Comparison of ENCODE assay signal across 8 cellular contexts in the genomic region with DNA sequence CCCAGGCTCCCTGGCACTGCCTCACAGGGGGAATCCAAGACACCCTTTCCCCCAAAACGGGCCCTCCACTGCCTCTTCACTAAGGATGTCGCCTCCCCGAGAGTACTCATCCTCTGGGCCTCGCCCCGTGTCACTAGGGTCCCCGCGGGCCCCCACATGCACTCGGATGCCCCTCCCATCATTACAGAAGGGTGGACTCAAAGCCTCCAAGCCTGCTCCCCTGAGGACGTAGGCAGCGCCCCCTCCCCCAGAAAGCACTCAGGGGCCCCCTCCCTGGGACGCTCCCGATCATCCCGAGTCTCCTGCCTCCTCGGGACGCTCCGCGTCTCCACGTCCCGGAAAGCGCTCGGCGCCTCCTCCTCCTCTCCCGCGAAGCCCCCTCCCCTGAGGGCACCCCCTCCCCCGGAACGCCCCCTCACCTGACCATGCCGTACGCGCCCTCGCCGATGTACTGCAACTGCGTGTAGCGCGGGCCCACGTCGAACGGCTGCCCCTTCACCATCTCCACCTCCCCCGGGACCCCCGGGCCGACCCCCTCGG. TPM values are rescaled to one million over a fixed set of nuclear protein-coding genes. Genes with fewer than 3 reads are reported as not detected.
DNase-seq lines count a peak whose midpoint lies in the region; ATAC-seq and TF ChIP-seq lines count a peak whose summit lies in the region.

No MANE protein-coding gene starts in this region.

- H4K8ac ChIP-seq in neuronal stem cell (ENCODE audit: low read depth, low read length) = no peak overlapping the region

- H3K9me3 ChIP-seq in fibroblast of lung (ENCODE audit: control insufficient read depth, insufficient read depth, low read depth, low read length) = no peaks in the 10 kb centered on the region
- no peaks in the 10 kb centered on the region for H3K9me3 ChIP-seq in neuronal stem cell (replicated peaks in 1 of 2; ENCODE audit: control insufficient read depth in 2 of 2, insufficient read depth in 1 of 2, low read depth in 1 of 2, low read length in 2 of 2)

- H3K27me3 ChIP-seq in fibroblast of lung (ENCODE audit: control insufficient read depth, insufficient read depth, low read length) = no peaks in the 10 kb centered on the region
- H3K27me3 ChIP-seq in neuronal stem cell (ENCODE audit: control insufficient read depth in 3 of 3, insufficient read depth in 3 of 3, low read depth in 1 of 3, low read length in 3 of 3) = no peaks in the 10 kb centered on the region
- no peaks in the 10 kb centered on the region for H3K27me3 ChIP-seq in foreskin keratinocyte

- peak overlapping the region; percentile 93 for H3K23ac ChIP-seq in neuronal stem cell (ENCODE audit: low read depth, low read length, poor library complexity)

- TF ChIP-seq CTCF in fibroblast of lung (conservative IDR thresholded peaks at IDR 0.05 in 1 of 2, IDR thresholded peaks at IDR 0.05 in 1 of 2; ENCODE audit: low read depth in 1 of 2, low read length in 2 of 2) (no peak), foreskin keratinocyte (conservative IDR thresholded peaks at IDR 0.05) (no peak)

- H4K91ac ChIP-seq in neuronal stem cell (ENCODE audit: low read depth, low read length, poor library complexity) = peak overlapping the region; percentile 92

- H3K4me1 ChIP-seq in fibroblast of lung (ENCODE audit: control insufficient read depth, extremely low read depth, insufficient read depth, low read length) (peaks cover 7% of the 10 kb centered on the region), neuronal stem cell (ENCODE audit: control insufficient read depth in 2 of 2, insufficient read depth in 1 of 2, low read depth in 1 of 2, low read length in 2 of 2) (peaks cover 4 to 7% of the 10 kb centered on the region in 2 donors), foreskin keratinocyte (no peaks in the 10 kb centered on the region)

- H3K27ac ChIP-seq in fibroblast of lung (ENCODE audit: insufficient read depth, low read length) (peak overlapping the region; percentile 81), neuronal stem cell (replicated peaks; ENCODE audit: low read length) (peak overlapping the region; percentile 25), foreskin keratinocyte (no peak overlapping the region)

- H2AFZ ChIP-seq in fibroblast of lung (ENCODE audit: low read length) (no peak overlapping the region), neuronal stem cell (ENCODE audit: low read length) (peak overlapping the region; percentile 99)

- H2BK12ac ChIP-seq in neuronal stem cell (ENCODE audit: low read length) = peak overlapping the region; percentile 58

- peaks cover 10% of the 10 kb centered on the region for H3K79me1 ChIP-seq in neuronal stem cell (ENCODE audit: low read depth, low read length)

- peak overlapping the region; percentile 67 for H2BK120ac ChIP-seq in neuronal stem cell (ENCODE audit: low read depth, low read length)

- no peak for ATAC-seq in foreskin keratinocyte
- no peak for ATAC-seq in GM18511 (IDR thresholded peaks at IDR 0.05; ENCODE audit: unreplicated experiment)

- H3K36me3 ChIP-seq in fibroblast of lung (ENCODE audit: control insufficient read depth, insufficient read depth, low read length) = peaks cover 4% of the 10 kb centered on the region
- H3K36me3 ChIP-seq in neuronal stem cell (replicated peaks in 1 of 2; ENCODE audit: control insufficient read depth in 2 of 2, insufficient read depth in 2 of 2, low read length in 2 of 2) = peaks cover 10 to 25% of the 10 kb centered on the region in 2 donors

- H2BK5ac ChIP-seq in neuronal stem cell (ENCODE audit: low read length) = peak overlapping the region; percentile 98

- H3K18ac ChIP-seq in neuronal stem cell (ENCODE audit: low read length) = peak overlapping the region; percentile 98

- peak overlapping the region; percentile 92 for H2BK15ac ChIP-seq in neuronal stem cell (ENCODE audit: low read length)

- H3K79me2 ChIP-seq in fibroblast of lung (ENCODE audit: control insufficient read depth, insufficient read depth, low read length) = peaks cover 5% of the 10 kb centered on the region

- WGBS in neuronal stem cell (ENCODE audit: extremely low coverage in 2 of 2, insufficient read length in 2 of 2, insufficient replicate concordance in 1 of 2), 2 donors = no CpG with 5 or more reads among the region's 41 CpGs

- H3K4me3 ChIP-seq in fibroblast of lung (replicated peaks in 1 of 4; ENCODE audit: control extremely low read depth in 1 of 4, insufficient read depth in 1 of 4, low read depth in 3 of 4, low read length in 4 of 4) = peak overlapping the region; percentile 61 to 87 (median 76)
- peak overlapping the region; percentile 76 to 86 for H3K4me3 ChIP-seq in neuronal stem cell (ENCODE audit: low read length in 2 of 2)

- H2AK5ac ChIP-seq in neuronal stem cell (ENCODE audit: low read depth, low read length) = peak overlapping the region; percentile 95

- DNase-seq in stimulated activated CD4-positive, alpha-beta T cell treated with anti-CD3 and anti-CD28 coated beads, Interleukin-4, amount 100 ng/mL, for 24 hours = peak; percentile 22
- no peak for DNase-seq in stimulated activated CD4-positive, alpha-beta T cell treated with anti-CD3 and anti-CD28 coated beads, Interleukin-4, amount 100 ng/mL, for 4 hours
- peak; percentile 37 for DNase-seq in activated CD4-positive, CD25-positive, alpha-beta regulatory T cell treated with anti-CD3 and anti-CD28 coated beads, Interleukin-2, amount 50 U/mL, for 72 hours
- DNase-seq in fibroblast of lung (ENCODE audit: low read depth in 2 of 2) (peak in 1 of 2 donors; percentile 5), neuronal stem cell (ENCODE audit: low spot score) (no peak), foreskin keratinocyte (no peak), HUDEP-2 (lab: John Stamatoyannopoulos, UW; ENCODE audit: unreplicated experiment in 76 of 76) (no peak)

- H3K14ac ChIP-seq in neuronal stem cell (ENCODE audit: low read length) = no peak overlapping the region

- H4K20me1 ChIP-seq in fibroblast of lung (ENCODE audit: control insufficient read depth, extremely low read depth, insufficient read depth, low read length) = no peaks in the 10 kb centered on the region

- peak overlapping the region; percentile 89 for H3K4ac ChIP-seq in neuronal stem cell (ENCODE audit: low read length)

- peak overlapping the region; percentile 83 for H3K4me2 ChIP-seq in fibroblast of lung (ENCODE audit: extremely low read depth, insufficient read depth, low read length)
- H3K4me2 ChIP-seq in neuronal stem cell (ENCODE audit: insufficient read depth, low read length, poor library complexity, severe bottlenecking) = peak overlapping the region; percentile 77

- H3K9ac ChIP-seq in fibroblast of lung (ENCODE audit: insufficient read depth, low read length) (peak overlapping the region; percentile 63), neuronal stem cell (ENCODE audit: low read depth, low read length, poor library complexity) (peak overlapping the region; percentile 92)

RNA-seq across cellular contexts. Expression of gene MAPK3, which starts 0.3 kb away (rescaled TPM):
- total RNA-seq in fibroblast of lung = 32.1 and 48.7 TPM in 2 replicates
- 167 and 264 TPM in 2 replicates for polyA plus RNA-seq in fibroblast of lung
- 162 and 203 TPM in 2 replicates for polyA plus RNA-seq in fibroblast of lung (2012)
- polyA minus RNA-seq in fibroblast of lung (ENCODE audit: low replicate concordance) = 248 and 302 TPM in 2 replicates
- polyA plus RNA-seq in neuronal stem cell (2013, experiment 1 of 2) = 80.2 TPM
- polyA plus RNA-seq in neuronal stem cell (2013, experiment 2 of 2) = 78.2 TPM
- total RNA-seq in foreskin keratinocyte = 24.3 and 25.7 TPM in 2 replicates
- 46.7 and 53.2 TPM in 2 replicates for polyA plus RNA-seq in foreskin keratinocyte

RNA-seq across cellular contexts. Expression of gene GDPD3, which starts 9.4 kb away (rescaled TPM):
- total RNA-seq in fibroblast of lung (1.0 and 1.2 TPM in 2 replicates), foreskin keratinocyte (0.60 and 0.78 TPM in 2 replicates)
- polyA plus RNA-seq in fibroblast of lung (1.2 and 1.3 TPM in 2 replicates), foreskin keratinocyte (0.79 and 0.92 TPM in 2 replicates)
- polyA plus RNA-seq in fibroblast of lung (2012) = 2.3 and 2.5 TPM in 2 replicates
- polyA minus RNA-seq in fibroblast of lung (ENCODE audit: low replicate concordance) = 0.90 and 2.3 TPM in 2 replicates
- polyA plus RNA-seq in neuronal stem cell (2013, experiment 1 of 2) = 3.9 TPM
- 3.4 TPM for polyA plus RNA-seq in neuronal stem cell (2013, experiment 2 of 2)

RNA-seq across cellular contexts. Expression of gene YPEL3, which starts 26.7 kb away (rescaled TPM):
- total RNA-seq in fibroblast of lung = 16.0 and 19.5 TPM in 2 replicates
- polyA plus RNA-seq in fibroblast of lung = 11.9 and 21.4 TPM in 2 replicates
- 30.6 and 50.4 TPM in 2 replicates for polyA plus RNA-seq in fibroblast of lung (2012)
- 14.5 and 48.2 TPM in 2 replicates for polyA minus RNA-seq in fibroblast of lung (ENCODE audit: low replicate concordance)
- polyA plus RNA-seq in neuronal stem cell (2013, experiment 1 of 2) = 51.2 TPM
- 52.1 TPM for polyA plus RNA-seq in neuronal stem cell (2013, experiment 2 of 2)
- 22.1 and 25.4 TPM in 2 replicates for total RNA-seq in foreskin keratinocyte
- polyA plus RNA-seq in foreskin keratinocyte = 29.6 and 43.1 TPM in 2 replicates

RNA-seq across cellular contexts. Expression of gene TBX6, which starts 31.0 kb away (rescaled TPM):
- total RNA-seq in fibroblast of lung (0.26 and 0.33 TPM in 2 replicates), foreskin keratinocyte (1.3 and 1.7 TPM in 2 replicates)
- polyA plus RNA-seq in fibroblast of lung (not detected in 2 replicates), foreskin keratinocyte (2.0 and 2.9 TPM in 2 replicates)
- 0.06 and 0.12 TPM in 2 replicates for polyA plus RNA-seq in fibroblast of lung (2012)
- polyA minus RNA-seq in fibroblast of lung (ENCODE audit: low replicate concordance) = not detected in 2 replicates
- 2.8 TPM for polyA plus RNA-seq in neuronal stem cell (2013, experiment 1 of 2)
- 2.5 TPM for polyA plus RNA-seq in neuronal stem cell (2013, experiment 2 of 2)

RNA-seq across cellular contexts. Expression of gene PPP4C, which starts 46.9 kb away (rescaled TPM):
- total RNA-seq in fibroblast of lung (134 and 147 TPM in 2 replicates), foreskin keratinocyte (133 and 147 TPM in 2 replicates)
- polyA plus RNA-seq in fibroblast of lung (116 and 161 TPM in 2 replicates), foreskin keratinocyte (166 and 169 TPM in 2 replicates)
- 110 and 164 TPM in 2 replicates for polyA plus RNA-seq in fibroblast of lung (2012)
- polyA minus RNA-seq in fibroblast of lung (ENCODE audit: low replicate concordance) = 526 and 648 TPM in 2 replicates
- 112 TPM for polyA plus RNA-seq in neuronal stem cell (2013, experiment 1 of 2)
- 110 TPM for polyA plus RNA-seq in neuronal stem cell (2013, experiment 2 of 2)

Comparison
In these comparisons a context has a peak if more than half of its experiments do, and no peak if none do; other contexts are left out.
1. DNase-seq: peak in stimulated activated CD4-positive, alpha-beta T cell treated with anti-CD3 and anti-CD28 coated beads, Interleukin-4, amount 100 ng/mL, for 24 hours (single experiment) and activated CD4-positive, CD25-positive, alpha-beta regulatory T cell treated with anti-CD3 and anti-CD28 coated beads, Interleukin-2, amount 50 U/mL, for 72 hours (single experiment); none in stimulated activated CD4-positive, alpha-beta T cell treated with anti-CD3 and anti-CD28 coated beads, Interleukin-4, amount 100 ng/mL, for 4 hours (0 of 2), neuronal stem cell (single experiment), foreskin keratinocyte (0 of 2) and HUDEP-2 (0 of 76).